ENCODE assay signal across 9 cellular contexts in the genomic region with DNA sequence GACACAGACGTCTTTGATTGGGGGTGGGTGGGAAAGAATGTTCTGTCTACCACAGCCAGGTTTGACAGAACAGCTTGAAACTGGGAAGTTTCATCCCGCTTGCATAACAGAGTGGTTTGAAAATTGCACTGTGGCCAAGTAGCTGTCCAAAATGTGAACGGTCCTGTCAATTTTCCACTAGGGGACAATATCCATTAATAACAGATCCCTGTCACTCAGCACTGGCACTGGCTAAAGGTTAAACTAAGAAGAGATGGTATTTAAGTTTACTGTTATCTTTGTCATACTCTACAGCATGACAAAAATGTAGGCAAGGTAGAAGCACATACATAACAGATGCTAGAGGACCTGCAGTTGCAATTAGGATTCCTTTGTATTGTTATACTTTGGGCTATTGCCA. TPM values are rescaled to one million over a fixed set of nuclear protein-coding genes. Genes with fewer than 3 reads are reported as not detected.
A peak's percentile ranks its signal among the peaks of the same experiment; 100 is the strongest.
DNase-seq lines count a peak whose midpoint lies in the region; ATAC-seq and TF ChIP-seq lines count a peak whose summit lies in the region.
"Had no signal": no experiment of that assay in that cellular context is flagged by ENCODE, and none has a peak within 500 bp of the region (broad histone marks: within the 10 kb centered on the region; RNA-seq: fewer than 3 reads in every experiment).

No MANE protein-coding gene starts in this region.

- TF ChIP-seq POLR2A in GM18505 (IDR thresholded peaks at IDR 0.05; ENCODE audit: borderline replicate concordance, extremely low read depth, insufficient read depth, insufficient read length) = no peak

- no peaks in the 10 kb centered on the region for H4K20me1 ChIP-seq in GM23248 (ENCODE audit: insufficient read depth)

- H3K9ac ChIP-seq in GM23248 = no peak overlapping the region
- H3K9ac ChIP-seq: parathyroid adenoma had no signal

- H3K4me3 Mint-ChIP-seq in activated B cell treated with CpG ODN at 0.5 μM for 24 hours (no peak overlapping the region), osteocyte (ENCODE audit: unreplicated experiment) (no peak overlapping the region)

- in situ Hi-C loops in GM23248 (cut with MboI) = no loop called here

- H3K9me3 Mint-ChIP-seq in activated B cell treated with CpG ODN at 0.5 μM for 24 hours = peaks cover 3% of the 10 kb centered on the region
- H3K9me3 Mint-ChIP-seq in osteocyte (ENCODE audit: unreplicated experiment) = no peaks in the 10 kb centered on the region

- TF ChIP-seq CTCF in A673 (conservative IDR thresholded peaks at IDR 0.05; ENCODE audit: low read depth, low read length) = peak; percentile 48
- TF ChIP-seq CTCF in activated B cell treated with CpG ODN at 0.5 μM for 24 hours (IDR thresholded peaks at IDR 0.05) = peak; percentile 47
- peak; percentile 59 for TF ChIP-seq CTCF in osteocyte (IDR thresholded peaks at IDR 0.05)
- no peak for TF ChIP-seq CTCF in GM20000 (IDR thresholded peaks at IDR 0.05; ENCODE audit: extremely low read depth, missing control alignments)

- no TSS peak for BruUV-seq in A673 (replicated peaks; lab: Mats Ljungman, UMichigan)

- POLR2A ChIA-PET in A673 (lab: Charles Lee; ENCODE audit: low non-redundant PET) = no interaction called here
- POLR2A ChIA-PET in activated B cell treated with CpG ODN at 0.5 μM for 24 hours (lab: Charles Lee) = interaction anchor here (0.7 kb wide), 1 partner anchor 298 kb away, joined by 3 read pairs; no protein-coding TSS in a partner anchor

- H3K9me3 ChIP-seq in A673 (ENCODE audit: low read depth, low read length, poor library complexity, severe bottlenecking) (no peaks in the 10 kb centered on the region), GM23248 (ENCODE audit: low read depth) (no peaks in the 10 kb centered on the region)

- CTCF ChIA-PET in A673 (lab: Charles Lee) = interaction anchor here (0.6 kb wide), 1 partner anchor 109 kb away, joined by 3 read pairs; no protein-coding TSS in a partner anchor
- CTCF ChIA-PET in activated B cell treated with CpG ODN at 0.5 μM for 24 hours (lab: Charles Lee) = interaction anchor here (1.0 to 1.5 kb wide), 7 partner anchors 15 to 927 kb away, joined by 3 to 4 read pairs (median 3); no protein-coding TSS in a partner anchor

- H3K4me3 ChIP-seq in A673 (ENCODE audit: low read depth, low read length, poor library complexity, severe bottlenecking) = no peak overlapping the region
- H3K4me3 ChIP-seq in GM23248 = no peak overlapping the region

- H3K36me3 ChIP-seq in A673 (ENCODE audit: insufficient read depth, low read length, poor library complexity, severe bottlenecking) (no peaks in the 10 kb centered on the region), GM23248 (ENCODE audit: low read depth) (no peaks in the 10 kb centered on the region)

- H3K27ac Mint-ChIP-seq in activated B cell treated with CpG ODN at 0.5 μM for 24 hours (no peak overlapping the region), osteocyte (ENCODE audit: unreplicated experiment) (no peak overlapping the region)

- H3K27me3 Mint-ChIP-seq in activated B cell treated with CpG ODN at 0.5 μM for 24 hours = no peaks in the 10 kb centered on the region
- H3K27me3 Mint-ChIP-seq in osteocyte (ENCODE audit: unreplicated experiment) = peaks cover 13% of the 10 kb centered on the region

- H3K79me2 ChIP-seq in GM23248 (ENCODE audit: insufficient read depth) = no peaks in the 10 kb centered on the region
- H3K79me2 ChIP-seq: parathyroid adenoma had no signal

- intact Hi-C loops in A673 (cut with micrococcal nuclease; ENCODE audit: unreplicated experiment) = loop anchor here (5.0 kb wide), 1 partner anchor 115 kb away; no protein-coding TSS in a partner anchor
- intact Hi-C loops in activated B cell treated with CpG ODN at 0.5 μM for 24 hours (cut with micrococcal nuclease) = loop anchor here (1.0 to 2.0 kb wide), 5 partner anchors 30 to 332 kb away; no protein-coding TSS in a partner anchor

- no peak overlapping the region for H3K4me2 ChIP-seq in GM23248 (ENCODE audit: unreplicated experiment)

- H3K36me3 Mint-ChIP-seq in activated B cell treated with CpG ODN at 0.5 μM for 24 hours (ENCODE audit: low read depth) = no peaks in the 10 kb centered on the region
- H3K36me3 Mint-ChIP-seq in osteocyte (ENCODE audit: unreplicated experiment) = no peaks in the 10 kb centered on the region

- H3K27me3 ChIP-seq in A673 (replicated peaks; ENCODE audit: insufficient read depth, low read depth, low read length, poor library complexity) = peaks cover 5% of the 10 kb centered on the region
- no peaks in the 10 kb centered on the region for H3K27me3 ChIP-seq in GM23248 (replicated peaks; ENCODE audit: insufficient read depth)

- no peak overlapping the region for H3K27ac ChIP-seq in A673 (ENCODE audit: low read depth, low read length, poor library complexity, severe bottlenecking)
- no peak overlapping the region for H3K27ac ChIP-seq in GM23248
- H3K27ac ChIP-seq: parathyroid adenoma had no signal

- H3F3A ChIP-seq in GM23248 (ENCODE audit: insufficient read depth) = no peaks in the 10 kb centered on the region

- DNase-seq in A673 (ENCODE audit: low spot score) (peak; percentile 27), HuH-7.5 (ENCODE audit: low spot score) (peak; percentile 45), activated B cell treated with CpG ODN at 0.5 μM for 24 hours (no peak), osteocyte (ENCODE audit: extremely low spot score, unreplicated experiment) (no peak), GM23248 (no peak), GM20000 (ENCODE audit: low spot score) (no peak)

- H2AFZ ChIP-seq in GM23248 = no peak overlapping the region
- H2AFZ ChIP-seq: parathyroid adenoma had no signal

- H3K4me1 Mint-ChIP-seq in activated B cell treated with CpG ODN at 0.5 μM for 24 hours (peaks cover 8% of the 10 kb centered on the region), osteocyte (ENCODE audit: unreplicated experiment) (no peaks in the 10 kb centered on the region)

- H3K4me1 ChIP-seq in A673 (ENCODE audit: insufficient read depth, low read length, poor library complexity, severe bottlenecking) (no peaks in the 10 kb centered on the region), GM23248 (ENCODE audit: insufficient read depth) (no peaks in the 10 kb centered on the region)
- H3K4me1 ChIP-seq: parathyroid adenoma had no signal

- H3K9me2 ChIP-seq in GM23248 (ENCODE audit: insufficient read depth) = no peaks in the 10 kb centered on the region

- 22 to 24% methylated on average over 3 of the region's 3 CpGs for WGBS in GM23248 (ENCODE audit: low coverage in 1 of 2, low lambda C conversion rate in 2 of 2, missing lambda C conversion rate in 2 of 2), 2 experiments

- peak; percentile 73 for ATAC-seq in GM19035 (IDR thresholded peaks at IDR 0.05; ENCODE audit: unreplicated experiment)
- ATAC-seq in activated B cell treated with CpG ODN at 0.5 μM for 24 hours (ENCODE audit: low read depth) = peak; percentile 66
- no peak for ATAC-seq in GM18505 (IDR thresholded peaks at IDR 0.05; ENCODE audit: unreplicated experiment)

RNA-seq across cellular contexts. Expression of gene ACMSD, which starts 55.6 kb away (rescaled TPM):
- total RNA-seq in A673 (2021) = not detected in 2 replicates
- total RNA-seq in activated B cell treated with CpG ODN at 0.5 μM for 24 hours = not detected in 2 replicates
- not detected in 2 replicates for total RNA-seq in osteocyte
- total RNA-seq in GM23248 (2014; rRNA removed; shearing (Covaris generic)) = not detected in 2 replicates
- polyA plus RNA-seq in GM23248 (2016; fragmentation: Nextera tagmentation; extraction: Ambion mirVana) = not detected in 2 replicates

Comparison
In these comparisons a context has a peak if more than half of its experiments do, and no peak if none do; other contexts are left out.
1. DNase-seq: peak in A673 (single experiment) and HuH-7.5 (single experiment); none in activated B cell treated with CpG ODN at 0.5 μM for 24 hours (single experiment), osteocyte (single experiment), GM23248 (single experiment) and GM20000 (single experiment).